In the genomic region with DNA sequence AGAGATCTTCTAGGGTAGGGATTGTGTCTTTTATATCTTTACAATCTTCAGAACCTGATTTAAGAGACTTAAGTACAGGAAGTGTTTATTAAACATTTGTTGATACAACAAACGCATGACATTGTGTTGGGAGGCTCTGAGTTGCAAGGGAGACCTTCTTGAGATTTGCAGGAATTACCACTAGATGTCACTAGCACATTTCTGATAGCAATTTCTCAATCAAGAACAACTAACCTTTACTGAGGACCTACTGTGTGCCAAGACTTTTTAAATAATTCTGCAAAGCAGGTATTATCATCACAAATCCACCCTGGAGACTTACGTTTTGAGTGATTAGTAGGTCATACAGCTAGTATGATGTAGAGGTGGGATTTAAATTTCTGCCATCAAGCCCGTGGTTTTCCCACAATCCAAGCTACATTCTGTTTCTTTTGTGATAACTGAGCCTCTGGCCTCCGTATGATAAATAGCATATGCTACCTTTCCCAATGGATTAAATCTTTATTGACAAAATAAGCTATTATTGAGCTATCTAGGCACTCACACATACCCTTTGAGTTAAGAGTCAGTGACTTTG, we compare ENCODE assay signal across 9 cellular contexts.
DNase-seq lines count a peak whose midpoint lies in the region; ATAC-seq, FAIRE-seq and TF ChIP-seq lines count a peak whose summit lies in the region.
"Had no signal": no experiment of that assay in that cellular context is flagged by ENCODE, and none has a peak within 500 bp of the region (broad histone marks: within the 10 kb centered on the region; RNA-seq: fewer than 3 reads in every experiment).

No MANE protein-coding gene starts in this region.

- H3K36me3 Mint-ChIP-seq in nephron progenitor cell (ENCODE audit: low read depth): no peaks in the 10 kb centered on the region

- no peaks in the 10 kb centered on the region for H3K27me3 ChIP-seq in body of pancreas

- intact Hi-C loops in body of pancreas (cut with DNase I): no loop called here

- H3K27ac ChIP-seq in body of pancreas: no peak overlapping the region

- H3K36me3 ChIP-seq in body of pancreas (replicated peaks in 1 of 2; ENCODE audit: insufficient read depth in 1 of 2, low read depth in 2 of 2): no peaks in the 10 kb centered on the region

- H3K27me3 Mint-ChIP-seq in nephron progenitor cell (ENCODE audit: low read depth, poor library complexity): no peaks in the 10 kb centered on the region
- H3K27me3 Mint-ChIP-seq: activated B cell treated with CpG ODN at 0.5 μM for 24 hours had no signal

- no peaks in the 10 kb centered on the region for H3K4me1 Mint-ChIP-seq in nephron progenitor cell
- H3K4me1 Mint-ChIP-seq: activated B cell treated with CpG ODN at 0.5 μM for 24 hours had no signal

- TF ChIP-seq CTCF in body of pancreas (IDR thresholded peaks at IDR 0.05) (peak in 6 of 7 experiments; percentile 39 to 63 (median 45)), nephron progenitor cell (IDR thresholded peaks at IDR 0.05) (peak; percentile 71)

- no peak overlapping the region for H3K4me3 ChIP-seq in body of pancreas

- TF ChIP-seq POLR2A in body of pancreas (IDR thresholded peaks at IDR 0.05): no peak

- no peak overlapping the region for H3K4me3 Mint-ChIP-seq in nephron progenitor cell
- H3K4me3 Mint-ChIP-seq: activated B cell treated with CpG ODN at 0.5 μM for 24 hours had no signal

- no peak overlapping the region for H3K27ac Mint-ChIP-seq in nephron progenitor cell
- H3K27ac Mint-ChIP-seq: activated B cell treated with CpG ODN at 0.5 μM for 24 hours had no signal

- no peaks in the 10 kb centered on the region for H3K9me3 Mint-ChIP-seq in nephron progenitor cell
- H3K9me3 Mint-ChIP-seq: activated B cell treated with CpG ODN at 0.5 μM for 24 hours had no signal

- DNase-seq in DMS 273 (lab: John Stamatoyannopoulos, UW; ENCODE audit: unreplicated experiment): peak; percentile 44
- DNase-seq in DMS 273 treated with DMSO at 0.1 percent for 48 hours (lab: John Stamatoyannopoulos, UW): no peak
- DNase-seq in HTR-8/SVneo (ENCODE audit: insufficient read length, low spot score): peak; percentile 2
- DNase-seq in body of pancreas: no peak
- no peak for DNase-seq in nephron progenitor cell
- no peak for DNase-seq in ecto neural progenitor cell (ENCODE audit: low spot score)
- DNase-seq: activated B cell treated with CpG ODN at 0.5 μM for 24 hours had no signal

- ATAC-seq in body of pancreas: no peak
- no peak for ATAC-seq in HG02970 (IDR thresholded peaks at IDR 0.05; ENCODE audit: low FRiP score, unreplicated experiment)
- ATAC-seq in HG03097 (IDR thresholded peaks at IDR 0.05; ENCODE audit: low FRiP score, unreplicated experiment): no peak

- no peaks in the 10 kb centered on the region for H3K4me1 ChIP-seq in body of pancreas

- no peak for FAIRE-seq in HTR-8/SVneo (lab: Jason Lieb, UNC)

- 22 to 33% methylated on average over 4 of the region's 4 CpGs for WGBS in body of pancreas, 2 donors

- no peaks in the 10 kb centered on the region for H3K9me3 ChIP-seq in body of pancreas

Comparison
In these comparisons a context has a peak if more than half of its experiments do, and no peak if none do; other contexts are left out.
1. DNase-seq: peak in DMS 273 (single experiment) and HTR-8/SVneo (single experiment); none in DMS 273 treated with DMSO at 0.1 percent for 48 hours (single experiment), body of pancreas (0 of 4), nephron progenitor cell (single experiment) and ecto neural progenitor cell (single experiment).